In the genomic region with DNA sequence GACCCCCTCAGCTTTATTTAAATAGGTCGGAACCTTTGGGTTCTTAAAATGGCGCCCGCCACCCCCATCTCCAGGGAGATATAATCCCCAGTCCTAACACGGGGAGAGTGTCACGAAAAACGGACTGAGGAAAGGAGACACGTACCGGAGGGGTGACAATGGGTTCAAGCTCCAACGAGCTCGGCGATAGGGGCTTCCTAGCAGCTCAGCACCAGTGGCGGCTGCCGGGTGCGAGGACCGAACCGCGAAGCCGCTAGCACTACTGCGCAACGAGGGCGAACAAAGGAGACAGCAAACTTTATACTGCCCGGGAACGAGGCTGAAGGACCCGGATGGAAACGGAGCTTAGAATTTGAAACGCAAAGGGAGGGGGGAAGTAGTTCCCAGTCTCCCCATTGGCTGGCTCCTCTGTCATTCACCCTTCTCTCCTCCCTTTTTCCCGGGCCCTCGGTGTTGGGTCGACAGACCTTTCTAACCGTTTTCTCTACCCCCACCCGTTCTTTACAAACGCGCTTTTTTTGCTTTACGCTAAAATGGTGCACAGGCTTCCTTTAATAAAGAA, we compare ENCODE assay signal across 1 cellular context.
TF ChIP-seq lines count a peak whose summit lies in the region.

A gene (minus strand): TSS at position 274 of the 562 bp plus-strand sequence. CDS start 1,298 bp downstream, outside the sequence.

TF ChIP-seq in K562, 482 proteins besides CTCF, POLR2A, EP300 and RAD21 (continued from another document and continues in another):
- TF ChIP-seq, protein P1, sequence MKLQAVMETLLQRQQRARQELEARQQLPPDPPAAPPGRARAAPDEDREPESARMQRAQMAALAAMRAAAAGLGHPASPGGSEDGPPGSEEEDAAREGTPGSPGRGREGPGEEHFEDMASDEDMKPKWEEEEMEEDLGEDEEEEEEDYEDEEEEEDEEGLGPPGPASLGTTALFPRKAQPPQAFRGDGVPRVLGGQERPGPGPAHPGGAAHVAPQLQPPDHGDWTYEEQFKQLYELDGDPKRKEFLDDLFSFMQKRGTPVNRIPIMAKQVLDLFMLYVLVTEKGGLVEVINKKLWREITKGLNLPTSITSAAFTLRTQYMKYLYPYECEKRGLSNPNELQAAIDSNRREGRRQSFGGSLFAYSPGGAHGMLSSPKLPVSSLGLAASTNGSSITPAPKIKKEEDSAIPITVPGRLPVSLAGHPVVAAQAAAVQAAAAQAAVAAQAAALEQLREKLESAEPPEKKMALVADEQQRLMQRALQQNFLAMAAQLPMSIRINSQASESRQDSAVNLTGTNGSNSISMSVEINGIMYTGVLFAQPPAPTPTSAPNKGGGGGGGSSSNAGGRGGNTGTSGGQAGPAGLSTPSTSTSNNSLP (IDR thresholded peaks at IDR 0.05; ENCODE audit: borderline replicate concordance, low read depth, low read length): no peak
- TF ChIP-seq, protein P2, sequence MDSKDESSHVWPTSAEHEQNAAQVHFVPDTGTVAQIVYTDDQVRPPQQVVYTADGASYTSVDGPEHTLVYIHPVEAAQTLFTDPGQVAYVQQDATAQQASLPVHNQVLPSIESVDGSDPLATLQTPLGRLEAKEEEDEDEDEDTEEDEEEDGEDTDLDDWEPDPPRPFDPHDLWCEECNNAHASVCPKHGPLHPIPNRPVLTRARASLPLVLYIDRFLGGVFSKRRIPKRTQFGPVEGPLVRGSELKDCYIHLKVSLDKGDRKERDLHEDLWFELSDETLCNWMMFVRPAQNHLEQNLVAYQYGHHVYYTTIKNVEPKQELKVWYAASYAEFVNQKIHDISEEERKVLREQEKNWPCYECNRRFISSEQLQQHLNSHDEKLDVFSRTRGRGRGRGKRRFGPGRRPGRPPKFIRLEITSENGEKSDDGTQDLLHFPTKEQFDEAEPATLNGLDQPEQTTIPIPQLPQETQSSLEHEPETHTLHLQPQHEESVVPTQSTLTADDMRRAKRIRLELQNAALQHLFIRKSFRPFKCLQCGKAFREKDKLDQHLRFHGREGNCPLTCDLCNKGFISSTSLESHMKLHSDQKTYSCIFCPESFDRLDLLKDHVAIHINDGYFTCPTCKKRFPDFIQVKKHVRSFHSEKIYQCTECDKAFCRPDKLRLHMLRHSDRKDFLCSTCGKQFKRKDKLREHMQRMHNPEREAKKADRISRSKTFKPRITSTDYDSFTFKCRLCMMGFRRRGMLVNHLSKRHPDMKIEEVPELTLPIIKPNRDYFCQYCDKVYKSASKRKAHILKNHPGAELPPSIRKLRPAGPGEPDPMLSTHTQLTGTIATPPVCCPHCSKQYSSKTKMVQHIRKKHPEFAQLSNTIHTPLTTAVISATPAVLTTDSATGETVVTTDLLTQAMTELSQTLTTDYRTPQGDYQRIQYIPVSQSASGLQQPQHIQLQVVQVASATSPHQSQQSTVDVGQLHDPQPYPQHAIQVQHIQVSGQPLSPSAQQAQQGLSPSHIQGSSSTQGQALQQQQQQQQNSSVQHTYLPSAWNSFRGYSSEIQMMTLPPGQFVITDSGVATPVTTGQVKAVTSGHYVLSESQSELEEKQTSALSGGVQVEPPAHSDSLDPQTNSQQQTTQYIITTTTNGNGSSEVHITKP (IDR thresholded peaks at IDR 0.05; ENCODE audit: partially characterized antibody): peak; percentile 75
- TF ChIP-seq ZNF77 (CRISPR knock-in tag; IDR thresholded peaks at IDR 0.05): no peak
- TF ChIP-seq ZC3H4 (CRISPR knock-in tag; IDR thresholded peaks at IDR 0.05; ENCODE audit: borderline replicate concordance): no peak
- TF ChIP-seq BACH1 (tag; IDR thresholded peaks at IDR 0.05): no peak
- no peak for TF ChIP-seq ZNF507 (tag; conservative IDR thresholded peaks at IDR 0.05)
- TF ChIP-seq PTTG1 (tag; IDR thresholded peaks at IDR 0.05; ENCODE audit: low read depth): no peak
- no peak for TF ChIP-seq MEF2D (tag; conservative IDR thresholded peaks at IDR 0.05; ENCODE audit: low read depth)
- peak; percentile 55; the same call in 1 of the 2 replicates for TF ChIP-seq NFIC (IDR thresholded peaks at IDR 0.05)
- TF ChIP-seq, protein P3, sequence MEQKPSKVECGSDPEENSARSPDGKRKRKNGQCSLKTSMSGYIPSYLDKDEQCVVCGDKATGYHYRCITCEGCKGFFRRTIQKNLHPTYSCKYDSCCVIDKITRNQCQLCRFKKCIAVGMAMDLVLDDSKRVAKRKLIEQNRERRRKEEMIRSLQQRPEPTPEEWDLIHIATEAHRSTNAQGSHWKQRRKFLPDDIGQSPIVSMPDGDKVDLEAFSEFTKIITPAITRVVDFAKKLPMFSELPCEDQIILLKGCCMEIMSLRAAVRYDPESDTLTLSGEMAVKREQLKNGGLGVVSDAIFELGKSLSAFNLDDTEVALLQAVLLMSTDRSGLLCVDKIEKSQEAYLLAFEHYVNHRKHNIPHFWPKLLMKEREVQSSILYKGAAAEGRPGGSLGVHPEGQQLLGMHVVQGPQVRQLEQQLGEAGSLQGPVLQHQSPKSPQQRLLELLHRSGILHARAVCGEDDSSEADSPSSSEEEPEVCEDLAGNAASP (IDR thresholded peaks at IDR 0.05): no peak
- TF ChIP-seq MEIS2 (IDR thresholded peaks at IDR 0.05; ENCODE audit: partially characterized antibody): no peak
- TF ChIP-seq, protein P4, sequence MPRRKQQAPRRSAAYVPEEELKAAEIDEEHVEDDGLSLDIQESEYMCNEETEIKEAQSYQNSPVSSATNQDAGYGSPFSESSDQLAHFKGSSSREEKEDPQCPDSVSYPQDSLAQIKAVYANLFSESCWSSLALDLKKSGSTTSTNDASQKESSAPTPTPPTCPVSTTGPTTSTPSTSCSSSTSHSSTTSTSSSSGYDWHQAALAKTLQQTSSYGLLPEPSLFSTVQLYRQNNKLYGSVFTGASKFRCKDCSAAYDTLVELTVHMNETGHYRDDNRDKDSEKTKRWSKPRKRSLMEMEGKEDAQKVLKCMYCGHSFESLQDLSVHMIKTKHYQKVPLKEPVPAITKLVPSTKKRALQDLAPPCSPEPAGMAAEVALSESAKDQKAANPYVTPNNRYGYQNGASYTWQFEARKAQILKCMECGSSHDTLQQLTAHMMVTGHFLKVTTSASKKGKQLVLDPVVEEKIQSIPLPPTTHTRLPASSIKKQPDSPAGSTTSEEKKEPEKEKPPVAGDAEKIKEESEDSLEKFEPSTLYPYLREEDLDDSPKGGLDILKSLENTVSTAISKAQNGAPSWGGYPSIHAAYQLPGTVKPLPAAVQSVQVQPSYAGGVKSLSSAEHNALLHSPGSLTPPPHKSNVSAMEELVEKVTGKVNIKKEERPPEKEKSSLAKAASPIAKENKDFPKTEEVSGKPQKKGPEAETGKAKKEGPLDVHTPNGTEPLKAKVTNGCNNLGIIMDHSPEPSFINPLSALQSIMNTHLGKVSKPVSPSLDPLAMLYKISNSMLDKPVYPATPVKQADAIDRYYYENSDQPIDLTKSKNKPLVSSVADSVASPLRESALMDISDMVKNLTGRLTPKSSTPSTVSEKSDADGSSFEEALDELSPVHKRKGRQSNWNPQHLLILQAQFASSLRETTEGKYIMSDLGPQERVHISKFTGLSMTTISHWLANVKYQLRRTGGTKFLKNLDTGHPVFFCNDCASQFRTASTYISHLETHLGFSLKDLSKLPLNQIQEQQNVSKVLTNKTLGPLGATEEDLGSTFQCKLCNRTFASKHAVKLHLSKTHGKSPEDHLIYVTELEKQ (CRISPR knock-in tag; IDR thresholded peaks at IDR 0.05): no peak
- TF ChIP-seq ILF3 (IDR thresholded peaks at IDR 0.05; ENCODE audit: borderline replicate concordance): no peak
- TF ChIP-seq RFX1 (IDR thresholded peaks at IDR 0.05): no peak; the same call in 1 of the 2 replicates
- no peak for TF ChIP-seq SIRT6 (IDR thresholded peaks at IDR 0.05; ENCODE audit: low read depth, low read length)
- TF ChIP-seq PPARD (CRISPR knock-in tag; IDR thresholded peaks at IDR 0.05): no peak
- TF ChIP-seq LARP7 (IDR thresholded peaks at IDR 0.05): no peak
- peak; percentile 98 for TF ChIP-seq POLR2G (IDR thresholded peaks at IDR 0.05; ENCODE audit: low read depth, low read length)
- peak in 1 of 2 experiments; percentile 65; a peak in 2 of 4 replicates for TF ChIP-seq SIN3A (IDR thresholded peaks at IDR 0.05; ENCODE audit: borderline replicate concordance in 2 of 2, control insufficient read depth in 1 of 2, low read depth in 2 of 2, low read length in 2 of 2)
- TF ChIP-seq TSC22D4 (tag; IDR thresholded peaks at IDR 0.05): no peak
- TF ChIP-seq SRSF9 (IDR thresholded peaks at IDR 0.05; ENCODE audit: borderline replicate concordance, low read depth, low read length): no peak
- no peak for TF ChIP-seq RHOXF2B (CRISPR knock-in tag; conservative IDR thresholded peaks at IDR 0.05)
- no peak for TF ChIP-seq ZNF384 (IDR thresholded peaks at IDR 0.05; ENCODE audit: low read depth, low read length)
- TF ChIP-seq, protein P5, sequence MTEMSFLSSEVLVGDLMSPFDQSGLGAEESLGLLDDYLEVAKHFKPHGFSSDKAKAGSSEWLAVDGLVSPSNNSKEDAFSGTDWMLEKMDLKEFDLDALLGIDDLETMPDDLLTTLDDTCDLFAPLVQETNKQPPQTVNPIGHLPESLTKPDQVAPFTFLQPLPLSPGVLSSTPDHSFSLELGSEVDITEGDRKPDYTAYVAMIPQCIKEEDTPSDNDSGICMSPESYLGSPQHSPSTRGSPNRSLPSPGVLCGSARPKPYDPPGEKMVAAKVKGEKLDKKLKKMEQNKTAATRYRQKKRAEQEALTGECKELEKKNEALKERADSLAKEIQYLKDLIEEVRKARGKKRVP (CRISPR knock-in tag; IDR thresholded peaks at IDR 0.05): 0 out of 2 replicates have a peak, but pooled peaks have one; percentile 0
- TF ChIP-seq KAT7 (CRISPR knock-in tag; IDR thresholded peaks at IDR 0.05; ENCODE audit: borderline replicate concordance): peak; percentile 11; the same call in 1 of the 2 replicates
- TF ChIP-seq, protein P6, sequence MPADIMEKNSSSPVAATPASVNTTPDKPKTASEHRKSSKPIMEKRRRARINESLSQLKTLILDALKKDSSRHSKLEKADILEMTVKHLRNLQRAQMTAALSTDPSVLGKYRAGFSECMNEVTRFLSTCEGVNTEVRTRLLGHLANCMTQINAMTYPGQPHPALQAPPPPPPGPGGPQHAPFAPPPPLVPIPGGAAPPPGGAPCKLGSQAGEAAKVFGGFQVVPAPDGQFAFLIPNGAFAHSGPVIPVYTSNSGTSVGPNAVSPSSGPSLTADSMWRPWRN (IDR thresholded peaks at IDR 0.05; ENCODE audit: low read depth): no peak
- TF ChIP-seq, protein P7, sequence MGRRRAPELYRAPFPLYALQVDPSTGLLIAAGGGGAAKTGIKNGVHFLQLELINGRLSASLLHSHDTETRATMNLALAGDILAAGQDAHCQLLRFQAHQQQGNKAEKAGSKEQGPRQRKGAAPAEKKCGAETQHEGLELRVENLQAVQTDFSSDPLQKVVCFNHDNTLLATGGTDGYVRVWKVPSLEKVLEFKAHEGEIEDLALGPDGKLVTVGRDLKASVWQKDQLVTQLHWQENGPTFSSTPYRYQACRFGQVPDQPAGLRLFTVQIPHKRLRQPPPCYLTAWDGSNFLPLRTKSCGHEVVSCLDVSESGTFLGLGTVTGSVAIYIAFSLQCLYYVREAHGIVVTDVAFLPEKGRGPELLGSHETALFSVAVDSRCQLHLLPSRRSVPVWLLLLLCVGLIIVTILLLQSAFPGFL (CRISPR knock-in tag; IDR thresholded peaks at IDR 0.05): peak; percentile 25; the same call in 1 of the 2 replicates
- TF ChIP-seq, protein P8, sequence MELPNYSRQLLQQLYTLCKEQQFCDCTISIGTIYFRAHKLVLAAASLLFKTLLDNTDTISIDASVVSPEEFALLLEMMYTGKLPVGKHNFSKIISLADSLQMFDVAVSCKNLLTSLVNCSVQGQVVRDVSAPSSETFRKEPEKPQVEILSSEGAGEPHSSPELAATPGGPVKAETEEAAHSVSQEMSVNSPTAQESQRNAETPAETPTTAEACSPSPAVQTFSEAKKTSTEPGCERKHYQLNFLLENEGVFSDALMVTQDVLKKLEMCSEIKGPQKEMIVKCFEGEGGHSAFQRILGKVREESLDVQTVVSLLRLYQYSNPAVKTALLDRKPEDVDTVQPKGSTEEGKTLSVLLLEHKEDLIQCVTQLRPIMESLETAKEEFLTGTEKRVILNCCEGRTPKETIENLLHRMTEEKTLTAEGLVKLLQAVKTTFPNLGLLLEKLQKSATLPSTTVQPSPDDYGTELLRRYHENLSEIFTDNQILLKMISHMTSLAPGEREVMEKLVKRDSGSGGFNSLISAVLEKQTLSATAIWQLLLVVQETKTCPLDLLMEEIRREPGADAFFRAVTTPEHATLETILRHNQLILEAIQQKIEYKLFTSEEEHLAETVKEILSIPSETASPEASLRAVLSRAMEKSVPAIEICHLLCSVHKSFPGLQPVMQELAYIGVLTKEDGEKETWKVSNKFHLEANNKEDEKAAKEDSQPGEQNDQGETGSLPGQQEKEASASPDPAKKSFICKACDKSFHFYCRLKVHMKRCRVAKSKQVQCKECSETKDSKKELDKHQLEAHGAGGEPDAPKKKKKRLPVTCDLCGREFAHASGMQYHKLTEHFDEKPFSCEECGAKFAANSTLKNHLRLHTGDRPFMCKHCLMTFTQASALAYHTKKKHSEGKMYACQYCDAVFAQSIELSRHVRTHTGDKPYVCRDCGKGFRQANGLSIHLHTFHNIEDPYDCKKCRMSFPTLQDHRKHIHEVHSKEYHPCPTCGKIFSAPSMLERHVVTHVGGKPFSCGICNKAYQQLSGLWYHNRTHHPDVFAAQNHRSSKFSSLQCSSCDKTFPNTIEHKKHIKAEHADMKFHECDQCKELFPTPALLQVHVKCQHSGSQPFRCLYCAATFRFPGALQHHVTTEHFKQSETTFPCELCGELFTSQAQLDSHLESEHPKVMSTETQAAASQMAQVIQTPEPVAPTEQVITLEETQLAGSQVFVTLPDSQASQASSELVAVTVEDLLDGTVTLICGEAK (IDR thresholded peaks at IDR 0.05): peak; percentile 66; the same call in 1 of the 2 replicates
- TF ChIP-seq, protein P8 (CRISPR knock-in tag; IDR thresholded peaks at IDR 0.05): no peak
- TF ChIP-seq IRF2 (CRISPR knock-in tag; IDR thresholded peaks at IDR 0.05): no peak
